ENCODE assay signal across 14 cellular contexts in genomic region chr3:129740120-129740519, GRCh38.
"Had no signal": no experiment of that assay in that cellular context is flagged by ENCODE, and none has a peak within 500 bp of the region (broad histone marks: within the 10 kb centered on the region; RNA-seq: fewer than 3 reads in every experiment).

No MANE protein-coding gene starts in this region.

- ATAC-seq: left cardiac atrium; left ventricle myocardium superior; naive thymus-derived CD4-positive, alpha-beta T cell had no signal

- H3K27ac ChIP-seq: epithelial cell of prostate, esophagus squamous epithelium, right atrium auricular region had no signal

- H3K4me2 ChIP-seq: smooth muscle cell had no signal

- H3K4me1 ChIP-seq: right atrium auricular region had no signal

- DNase-seq: effector memory CD4-positive, alpha-beta T cell; esophagus squamous epithelium; foreskin fibroblast; kidney; left cardiac atrium; left ventricle myocardium superior; mesendoderm; naive thymus-derived CD4-positive, alpha-beta T cell; posterior cingulate gyrus; stimulated activated CD4-positive, alpha-beta T cell treated with anti-CD3 and anti-CD28 coated beads, Interleukin-2, amount 100 ng/mL, for 48 hours; stimulated activated naive CD4-positive, alpha-beta T cell treated with Interleukin-2 at 50 U/mL for 16 hours had no signal

- H3K4me3 ChIP-seq: esophagus squamous epithelium, right atrium auricular region, smooth muscle cell had no signal

- H3K9me3 ChIP-seq: esophagus squamous epithelium, right atrium auricular region had no signal

- H3K36me3 ChIP-seq: right atrium auricular region had no signal

- H3K27me3 ChIP-seq: esophagus squamous epithelium, right atrium auricular region had no signal
